ENCODE assay signal across 28 cellular contexts in the genomic region with DNA sequence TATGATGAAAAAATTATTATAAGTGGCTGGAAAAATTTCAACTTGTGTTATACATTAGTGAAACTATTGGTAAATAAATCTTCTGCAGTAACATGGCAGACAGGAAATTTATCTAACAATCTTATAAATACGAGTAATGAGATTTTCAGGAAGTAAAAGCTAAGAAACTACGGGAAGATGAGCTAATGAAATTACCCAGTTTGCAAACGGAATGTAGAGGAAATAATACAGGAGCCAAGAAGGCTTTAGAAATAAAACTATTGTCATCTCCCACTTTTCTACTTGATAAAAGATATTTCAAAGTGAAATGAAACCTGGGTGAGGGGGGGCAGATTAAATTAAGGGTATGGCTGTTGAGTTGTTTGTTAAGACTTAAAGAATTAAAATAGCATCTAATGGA.
"Had no signal": no experiment of that assay in that cellular context is flagged by ENCODE, and none has a peak within 500 bp of the region (broad histone marks: within the 10 kb centered on the region; RNA-seq: fewer than 3 reads in every experiment).

No MANE protein-coding gene starts in this region.

- H3K9me3 Mint-ChIP-seq: type B pancreatic cell had no signal

- ATAC-seq: stimulated activated effector memory CD8-positive, alpha-beta T cell treated with anti-CD3 and anti-CD28 coated beads, Interleukin-12 subunit alpha, Interleukin-12 subunit beta, amount 100 ng/mL, for 72 hours; stimulated activated memory B cell treated with anti-CD40 and anti-IgM and Interleukin-4, amounts not matched to agents 10 μg/mL and 1 μg/mL and 100 μg/mL, for 72 hours; stimulated activated naive B cell treated with anti-CD40 and anti-IgM and Interleukin-4, amounts not matched to agents 10 μg/mL and 1 μg/mL and 100 μg/mL, for 72 hours; stimulated activated naive CD8-positive, alpha-beta T cell treated with anti-CD3 and anti-CD28 coated beads, Interleukin-15, amount 100 ng/mL, for 72 hours; stimulated activated naive CD8-positive, alpha-beta T cell treated with anti-CD3 and anti-CD28 coated beads, Interleukin-15, Interleukin-2, amounts not matched to agents 100 U/mL and 50 U/mL, for 24 hours; upper lobe of right lung had no signal

- H3K27me3 Mint-ChIP-seq: stimulated activated memory B cell treated with anti-CD40 and anti-IgM and Interleukin-4, amounts not matched to agents 10 μg/mL and 1 μg/mL and 100 μg/mL, for 72 hours; stimulated activated naive B cell treated with anti-CD40 and anti-IgM and Interleukin-4, amounts not matched to agents 10 μg/mL and 1 μg/mL and 100 μg/mL, for 72 hours; stimulated activated naive CD8-positive, alpha-beta T cell treated with anti-CD3 and anti-CD28 coated beads, Interleukin-15, amount 100 ng/mL, for 72 hours; stimulated activated naive CD8-positive, alpha-beta T cell treated with anti-CD3 and anti-CD28 coated beads, Interleukin-15, Interleukin-2, amounts not matched to agents 100 ng/mL and 50 ng/mL, for 24 hours had no signal

- H3K27ac ChIP-seq: stomach, suprapubic skin, testis, thoracic aorta, thyroid gland, tibial artery, tibial nerve, transverse colon, upper lobe of left lung, upper lobe of right lung, uterus, vagina had no signal

- H3K9me3 ChIP-seq: stomach, suprapubic skin, testis, thoracic aorta, thyroid gland, tibial artery, tibial nerve, transverse colon, upper lobe of left lung, upper lobe of right lung, uterus, vagina had no signal

- DNase-seq: stimulated activated CD4-positive, alpha-beta T cell treated with anti-CD3 and anti-CD28 coated beads, Interleukin-2, amount 100 ng/mL, for 48 hours; stimulated activated CD4-positive, alpha-beta T cell treated with anti-CD3 and anti-CD28 coated beads, Interleukin-4, amount 100 ng/mL, for 1 hour; stimulated activated CD4-positive, alpha-beta T cell treated with anti-CD3 and anti-CD28 coated beads, Interleukin-4, amount 100 ng/mL, for 24 hours; stimulated activated CD4-positive, alpha-beta T cell treated with anti-CD3 and anti-CD28 coated beads, Interleukin-4, amount 100 ng/mL, for 4 hours; stimulated activated CD8-positive, alpha-beta memory T cell treated with anti-CD3 and anti-CD28 coated beads, Interleukin-4, amount 100 ng/mL, for 48 hours; stimulated activated naive B cell treated with anti-CD40 and anti-IgM and Interleukin-4, amounts not matched to agents 10 μg/mL and 1 μg/mL and 100 μg/mL, for 72 hours; stimulated activated naive CD4-positive, alpha-beta T cell; stimulated activated naive CD4-positive, alpha-beta T cell treated with Interleukin-2 at 50 U/mL for 16 hours; stimulated activated naive CD8-positive, alpha-beta T cell treated with anti-CD3 and anti-CD28 coated beads, Interleukin-15, amount 100 ng/mL, for 72 hours; stimulated activated naive CD8-positive, alpha-beta T cell treated with anti-CD3 and anti-CD28 coated beads, Interleukin-15, Interleukin-2, amounts not matched to agents 100 U/mL and 50 U/mL, for 24 hours; stomach; substantia nigra; testis; thyroid gland; tibial artery; transverse colon; trophoblast cell; upper lobe of left lung; upper lobe of right lung; uterus had no signal

- H3K27ac Mint-ChIP-seq: stimulated activated effector memory CD8-positive, alpha-beta T cell treated with anti-CD3 and anti-CD28 coated beads, Interleukin-12 subunit alpha, Interleukin-12 subunit beta, amount 100 ng/mL, for 72 hours; stimulated activated memory B cell treated with anti-CD40 and anti-IgM and Interleukin-4, amounts not matched to agents 10 μg/mL and 1 μg/mL and 100 μg/mL, for 72 hours; stimulated activated naive B cell treated with anti-CD40 and anti-IgM and Interleukin-4, amounts not matched to agents 10 μg/mL and 1 μg/mL and 100 μg/mL, for 72 hours; stimulated activated naive CD8-positive, alpha-beta T cell treated with anti-CD3 and anti-CD28 coated beads, Interleukin-15, amount 100 ng/mL, for 72 hours; type B pancreatic cell had no signal

- H3K36me3 ChIP-seq: stomach, suprapubic skin, thoracic aorta, thyroid gland, tibial artery, tibial nerve, transverse colon, upper lobe of left lung, upper lobe of right lung, uterus, vagina had no signal

- H3K4me1 Mint-ChIP-seq: stimulated activated effector memory CD8-positive, alpha-beta T cell treated with anti-CD3 and anti-CD28 coated beads, Interleukin-12 subunit alpha, Interleukin-12 subunit beta, amount 100 ng/mL, for 72 hours; stimulated activated memory B cell treated with anti-CD40 and anti-IgM and Interleukin-4, amounts not matched to agents 10 μg/mL and 1 μg/mL and 100 μg/mL, for 72 hours; stimulated activated naive B cell treated with anti-CD40 and anti-IgM and Interleukin-4, amounts not matched to agents 10 μg/mL and 1 μg/mL and 100 μg/mL, for 72 hours; stimulated activated naive CD8-positive, alpha-beta T cell treated with anti-CD3 and anti-CD28 coated beads, Interleukin-15, amount 100 ng/mL, for 72 hours had no signal

- H3K36me3 Mint-ChIP-seq: stimulated activated effector memory CD8-positive, alpha-beta T cell treated with anti-CD3 and anti-CD28 coated beads, Interleukin-12 subunit alpha, Interleukin-12 subunit beta, amount 100 ng/mL, for 72 hours; stimulated activated memory B cell treated with anti-CD40 and anti-IgM and Interleukin-4, amounts not matched to agents 10 μg/mL and 1 μg/mL and 100 μg/mL, for 72 hours; stimulated activated naive B cell treated with anti-CD40 and anti-IgM and Interleukin-4, amounts not matched to agents 10 μg/mL and 1 μg/mL and 100 μg/mL, for 72 hours; type B pancreatic cell had no signal

- H3K4me3 Mint-ChIP-seq: stimulated activated effector memory CD8-positive, alpha-beta T cell treated with anti-CD3 and anti-CD28 coated beads, Interleukin-12 subunit alpha, Interleukin-12 subunit beta, amount 100 ng/mL, for 72 hours; stimulated activated memory B cell treated with anti-CD40 and anti-IgM and Interleukin-4, amounts not matched to agents 10 μg/mL and 1 μg/mL and 100 μg/mL, for 72 hours; stimulated activated naive B cell treated with anti-CD40 and anti-IgM and Interleukin-4, amounts not matched to agents 10 μg/mL and 1 μg/mL and 100 μg/mL, for 72 hours; stimulated activated naive CD8-positive, alpha-beta T cell treated with anti-CD3 and anti-CD28 coated beads, Interleukin-15, amount 100 ng/mL, for 72 hours; stimulated activated naive CD8-positive, alpha-beta T cell treated with anti-CD3 and anti-CD28 coated beads, Interleukin-15, Interleukin-2, amounts not matched to agents 100 ng/mL and 50 ng/mL, for 24 hours; type B pancreatic cell had no signal

- H3K4me3 ChIP-seq: stomach, suprapubic skin, testis, thoracic aorta, thyroid gland, tibial artery, tibial nerve, transverse colon, upper lobe of left lung, upper lobe of right lung, uterus, vagina had no signal

- H3K27me3 ChIP-seq: stomach, suprapubic skin, testis, thyroid gland, tibial artery, tibial nerve, transverse colon, upper lobe of left lung, upper lobe of right lung, uterus, vagina had no signal

- H3K4me1 ChIP-seq: stomach, suprapubic skin, testis, thyroid gland, tibial artery, tibial nerve, upper lobe of left lung, upper lobe of right lung, uterus, vagina had no signal
